In genomic region chr7:106768324-106768751, GRCh38 we compare ENCODE assay signal across 8 cellular contexts.
DNase-seq lines count a peak whose midpoint lies in the region; ATAC-seq and TF ChIP-seq lines count a peak whose summit lies in the region.

No MANE protein-coding gene starts in this region.

- no peak for DNase-seq in SJCRH30
- no peak for DNase-seq in natural killer cell
- no peak for DNase-seq in NCI-H187 treated with DMSO at 0.1 percent for 48 hours (lab: John Stamatoyannopoulos, UW)
- DNase-seq in type B pancreatic cell (ENCODE audit: extremely low spot score, unreplicated experiment) = no peak
- DNase-seq in effector CD8-positive, alpha-beta T cell (lab: John Stamatoyannopoulos, UW) = no peak
- no peak for DNase-seq in activated CD8-positive, alpha-beta memory T cell treated with anti-CD3 and anti-CD28 coated beads for 24 hours

- H3K9me3 ChIP-seq in SJCRH30 (replicated peaks) = 0 out of 2 replicates have a peak, but pooled peaks cover 3% of the 10 kb centered on the region

- H3K9me3 Mint-ChIP-seq in natural killer cell = no peaks in the 10 kb centered on the region
- H3K9me3 Mint-ChIP-seq in type B pancreatic cell = no peaks in the 10 kb centered on the region

- H3K36me3 ChIP-seq in SJCRH30 = no peaks in the 10 kb centered on the region

- ATAC-seq in GM18861 (IDR thresholded peaks at IDR 0.05; ENCODE audit: unreplicated experiment) = peak; percentile 69
- peak; percentile 74 for ATAC-seq in HG02642 (IDR thresholded peaks at IDR 0.05; ENCODE audit: poor library complexity, unreplicated experiment)
- ATAC-seq in natural killer cell = peak; percentile 33 to 34 (median 33)

- intact Hi-C loops in natural killer cell (cut with micrococcal nuclease) = no loop called here

- no peak overlapping the region for H3K27ac ChIP-seq in SJCRH30

- H3K27me3 Mint-ChIP-seq in natural killer cell (ENCODE audit: low read depth in 2 of 2) (peaks cover 0 to 12% of the 10 kb centered on the region in 2 donors), type B pancreatic cell (no peaks in the 10 kb centered on the region)

- H3K4me1 Mint-ChIP-seq in natural killer cell (peaks cover 20 to 23% of the 10 kb centered on the region in 2 donors), type B pancreatic cell (ENCODE audit: unreplicated experiment) (no peaks in the 10 kb centered on the region)

- H3K27me3 ChIP-seq in SJCRH30 = no peaks in the 10 kb centered on the region

- H3K4me3 Mint-ChIP-seq in natural killer cell (peak overlapping the region; percentile 80), type B pancreatic cell (no peak overlapping the region)

- H3K36me3 Mint-ChIP-seq in natural killer cell (no peaks in the 10 kb centered on the region), type B pancreatic cell (no peaks in the 10 kb centered on the region)

- peaks cover 8% of the 10 kb centered on the region; the same call in 1 of the 2 replicates for H3K4me1 ChIP-seq in SJCRH30

- peak overlapping the region; percentile 2; the same call in 1 of the 2 replicates for H3K4me3 ChIP-seq in SJCRH30

- H3K27ac Mint-ChIP-seq in natural killer cell (peak overlapping the region; percentile 57 to 70), type B pancreatic cell (no peak overlapping the region)

- TF ChIP-seq CTCF in natural killer cell (IDR thresholded peaks at IDR 0.05) (no peak), type B pancreatic cell (conservative IDR thresholded peaks at IDR 0.05) (no peak)
